Comparison of ENCODE assay signal across 1 cellular context in genomic region chrX:117510453-117510852, GRCh38.
TF ChIP-seq lines count a peak whose summit lies in the region.

No MANE protein-coding gene starts in this region.

TF ChIP-seq in H1, 55 proteins besides CTCF, POLR2A, EP300 and RAD21 (continued from another document):
- TF ChIP-seq USF2 (IDR thresholded peaks at IDR 0.05; ENCODE audit: low read length) (no peak), PHF8 (conservative IDR thresholded peaks at IDR 0.05; ENCODE audit: low read depth, low read length) (no peak), MAFK (IDR thresholded peaks at IDR 0.05; ENCODE audit: low read depth, low read length) (no peak), YY1 (IDR thresholded peaks at IDR 0.05; ENCODE audit: low read depth, low read length) (no peak), TAF1 (IDR thresholded peaks at IDR 0.05; ENCODE audit: low read depth, low read length) (no peak), JUND (IDR thresholded peaks at IDR 0.05; ENCODE audit: low read length) (no peak), GTF2F1 (IDR thresholded peaks at IDR 0.05; ENCODE audit: borderline replicate concordance, low read depth, low read length) (no peak), SIN3A (conservative IDR thresholded peaks at IDR 0.05 in 1 of 2, IDR thresholded peaks at IDR 0.05 in 1 of 2; ENCODE audit: low read depth in 1 of 2, low read length in 2 of 2) (no peak), RFX5 (IDR thresholded peaks at IDR 0.05; ENCODE audit: borderline replicate concordance, low read depth, low read length) (no peak), GABPA (IDR thresholded peaks at IDR 0.05; ENCODE audit: borderline replicate concordance, insufficient read depth, low read length) (no peak)
- TF ChIP-seq, protein P1, sequence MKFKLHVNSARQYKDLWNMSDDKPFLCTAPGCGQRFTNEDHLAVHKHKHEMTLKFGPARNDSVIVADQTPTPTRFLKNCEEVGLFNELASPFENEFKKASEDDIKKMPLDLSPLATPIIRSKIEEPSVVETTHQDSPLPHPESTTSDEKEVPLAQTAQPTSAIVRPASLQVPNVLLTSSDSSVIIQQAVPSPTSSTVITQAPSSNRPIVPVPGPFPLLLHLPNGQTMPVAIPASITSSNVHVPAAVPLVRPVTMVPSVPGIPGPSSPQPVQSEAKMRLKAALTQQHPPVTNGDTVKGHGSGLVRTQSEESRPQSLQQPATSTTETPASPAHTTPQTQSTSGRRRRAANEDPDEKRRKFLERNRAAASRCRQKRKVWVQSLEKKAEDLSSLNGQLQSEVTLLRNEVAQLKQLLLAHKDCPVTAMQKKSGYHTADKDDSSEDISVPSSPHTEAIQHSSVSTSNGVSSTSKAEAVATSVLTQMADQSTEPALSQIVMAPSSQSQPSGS (IDR thresholded peaks at IDR 0.05; ENCODE audit: low read length): no peak
